1 cellular context compared by ENCODE assay signal in the genomic region with DNA sequence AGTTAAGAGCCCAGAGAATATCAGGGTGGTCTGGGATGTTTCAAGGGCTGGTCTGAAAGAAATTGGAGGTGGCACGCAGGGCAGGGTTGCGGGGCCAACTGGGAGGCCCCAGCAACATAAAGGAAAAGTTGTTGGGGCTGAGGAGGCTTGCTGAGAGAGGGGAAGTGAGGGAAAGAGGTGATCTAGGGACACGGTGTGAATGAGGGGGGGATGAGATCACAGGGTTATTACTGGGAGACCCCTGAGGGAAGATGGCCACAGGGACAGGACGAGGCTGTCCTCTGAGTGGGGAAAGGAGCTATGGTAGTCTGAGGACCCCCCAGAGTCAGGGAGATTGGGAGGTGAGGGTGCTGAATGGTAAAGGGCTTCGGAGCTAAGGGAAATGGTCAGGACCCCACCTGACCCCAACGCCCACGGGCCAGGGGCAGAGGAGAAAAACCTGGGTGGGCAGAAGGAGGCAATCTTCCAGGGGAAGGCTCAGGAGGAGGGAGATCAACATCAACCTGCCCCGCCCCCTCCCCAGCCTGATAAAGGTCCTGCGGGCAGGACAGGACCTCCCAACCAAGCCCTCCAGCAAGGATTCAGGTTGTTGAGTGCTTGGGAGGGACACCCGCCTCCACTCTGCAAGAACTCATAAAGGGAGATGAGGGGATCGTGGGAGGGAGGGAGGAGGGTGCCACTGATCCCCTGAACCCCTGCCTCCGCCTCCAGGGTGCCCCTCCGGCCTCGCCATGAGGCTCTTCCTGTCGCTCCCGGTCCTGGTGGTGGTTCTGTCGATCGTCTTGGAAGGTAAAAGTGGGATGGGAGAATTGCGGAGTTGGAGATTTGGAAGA.
TF ChIP-seq lines count a peak whose summit lies in the region.

No MANE protein-coding gene starts in this region.

TF ChIP-seq in A549, 52 proteins besides CTCF, POLR2A, EP300 and RAD21:
- TF ChIP-seq ZFP36 (IDR thresholded peaks at IDR 0.05; ENCODE audit: borderline replicate concordance, partially characterized antibody): peak; percentile 33
